ENCODE assay signal across 25 cellular contexts in genomic region chr15:83899670-83900069, GRCh38.
"Had no signal": no experiment of that assay in that cellular context is flagged by ENCODE, and none has a peak within 500 bp of the region (broad histone marks: within the 10 kb centered on the region; RNA-seq: fewer than 3 reads in every experiment).

No MANE protein-coding gene starts in this region.

- ATAC-seq: esophagus mucosa; naive thymus-derived CD4-positive, alpha-beta T cell; stimulated activated naive CD8-positive, alpha-beta T cell treated with anti-CD3 and anti-CD28 coated beads, Interleukin-15, amount 100 ng/mL, for 72 hours; upper lobe of right lung had no signal

- FAIRE-seq: colon, keratinocyte had no signal

- H3K9me3 ChIP-seq: suprapubic skin, transverse colon, upper lobe of right lung, uterus had no signal

- DNase-seq: effector CD8-positive, alpha-beta T cell; endodermal cell; foreskin melanocyte; hypothalamus; immature natural killer cell; mesenchymal stem cell; midbrain; naive thymus-derived CD4-positive, alpha-beta T cell; stimulated activated CD4-positive, alpha-beta T cell treated with anti-CD3 and anti-CD28 coated beads, Interleukin-12 subunit alpha, Interleukin-12 subunit beta, amount 100 ng/mL, for 4 hours; stimulated activated CD4-positive, alpha-beta T cell treated with anti-CD3 and anti-CD28 coated beads, Interleukin-1b, Interleukin-23, amount 100 ng/mL, for 48 hours; stimulated activated CD4-positive, alpha-beta T cell treated with anti-CD3 and anti-CD28 coated beads, Interleukin-4, amount 100 ng/mL, for 1 hour; stimulated activated CD8-positive, alpha-beta memory T cell treated with anti-CD3 and anti-CD28 coated beads, Interleukin-4, amount 100 ng/mL, for 48 hours; stimulated activated naive CD4-positive, alpha-beta T cell; stimulated activated naive CD8-positive, alpha-beta T cell treated with anti-CD3 and anti-CD28 coated beads, Interleukin-15, amount 100 ng/mL, for 72 hours; transverse colon; upper lobe of right lung; uterus had no signal

- H3K4me1 ChIP-seq: neural progenitor cell, parathyroid adenoma, suprapubic skin, upper lobe of right lung had no signal

- H3K27ac ChIP-seq: epithelial cell of prostate, neural progenitor cell, parathyroid adenoma, suprapubic skin, upper lobe of right lung, uterus had no signal

- H3K36me3 ChIP-seq: neural progenitor cell, suprapubic skin, transverse colon, upper lobe of right lung, uterus had no signal

- H3K4me3 ChIP-seq: neural progenitor cell, smooth muscle cell, suprapubic skin, transverse colon, upper lobe of right lung, uterus had no signal

- H3K27me3 ChIP-seq: neural progenitor cell, suprapubic skin, transverse colon, upper lobe of right lung, uterus had no signal

- H3K4me2 ChIP-seq: neural progenitor cell, smooth muscle cell had no signal
